In genomic region chr4:148845609-148846008, GRCh38 we compare ENCODE assay signal across 19 cellular contexts.
"Had no signal": no experiment of that assay in that cellular context is flagged by ENCODE, and none has a peak within 500 bp of the region (broad histone marks: within the 10 kb centered on the region; RNA-seq: fewer than 3 reads in every experiment).

No MANE protein-coding gene starts in this region.

- H3K27ac ChIP-seq: dorsolateral prefrontal cortex, neural progenitor cell, psoas muscle, sigmoid colon, skin epidermis, spleen, suprapubic skin, vagina had no signal

- H3K36me3 ChIP-seq: neural progenitor cell, sigmoid colon, spleen, suprapubic skin, vagina had no signal

- H3K27me3 ChIP-seq: dorsolateral prefrontal cortex, neural progenitor cell, sigmoid colon, spleen, suprapubic skin, vagina had no signal

- H3K9me3 Mint-ChIP-seq: memory B cell; nephron; neural progenitor cell; stimulated activated naive CD8-positive, alpha-beta T cell treated with anti-CD3 and anti-CD28 coated beads, Interleukin-15, amount 100 ng/mL, for 72 hours had no signal

- H3K9ac ChIP-seq: neural progenitor cell had no signal

- H3K4me3 Mint-ChIP-seq: memory B cell; naive thymus-derived CD4-positive, alpha-beta T cell; nephron; neural progenitor cell; stimulated activated naive CD8-positive, alpha-beta T cell treated with anti-CD3 and anti-CD28 coated beads, Interleukin-15, amount 100 ng/mL, for 72 hours had no signal

- H3K4me1 Mint-ChIP-seq: memory B cell; naive thymus-derived CD4-positive, alpha-beta T cell; neural progenitor cell; stimulated activated naive CD8-positive, alpha-beta T cell treated with anti-CD3 and anti-CD28 coated beads, Interleukin-15, amount 100 ng/mL, for 72 hours had no signal

- ATAC-seq: left lobe of liver; naive thymus-derived CD4-positive, alpha-beta T cell; psoas muscle; right cardiac atrium; stimulated activated naive CD8-positive, alpha-beta T cell treated with anti-CD3 and anti-CD28 coated beads, Interleukin-15, amount 100 ng/mL, for 72 hours had no signal

- H3K27me3 Mint-ChIP-seq: memory B cell; stimulated activated naive CD8-positive, alpha-beta T cell treated with anti-CD3 and anti-CD28 coated beads, Interleukin-15, amount 100 ng/mL, for 72 hours had no signal

- H3K36me3 Mint-ChIP-seq: memory B cell; naive thymus-derived CD4-positive, alpha-beta T cell; neural progenitor cell had no signal

- H3K4me3 ChIP-seq: dorsolateral prefrontal cortex, lung, neural progenitor cell, psoas muscle, sigmoid colon, skin epidermis, spleen, suprapubic skin, vagina had no signal

- H3K4me2 ChIP-seq: neural progenitor cell had no signal

- DNase-seq: dorsolateral prefrontal cortex; effector CD4-positive, alpha-beta T cell; naive thymus-derived CD4-positive, alpha-beta T cell; posterior cingulate gyrus; psoas muscle; right cardiac atrium; sigmoid colon; spleen; stimulated activated naive CD4-positive, alpha-beta T cell; stimulated activated naive CD8-positive, alpha-beta T cell treated with anti-CD3 and anti-CD28 coated beads, Interleukin-15, amount 100 ng/mL, for 72 hours; trophoblast cell had no signal

- H3K4me1 ChIP-seq: neural progenitor cell, spleen, suprapubic skin, vagina had no signal

- H3K9me3 ChIP-seq: psoas muscle, sigmoid colon, spleen, suprapubic skin, vagina had no signal

- H2AFZ ChIP-seq: neural progenitor cell had no signal

- H3K27ac Mint-ChIP-seq: memory B cell; naive thymus-derived CD4-positive, alpha-beta T cell; neural progenitor cell; stimulated activated naive CD8-positive, alpha-beta T cell treated with anti-CD3 and anti-CD28 coated beads, Interleukin-15, amount 100 ng/mL, for 72 hours had no signal
